1 cellular context compared by ENCODE assay signal in the genomic region with DNA sequence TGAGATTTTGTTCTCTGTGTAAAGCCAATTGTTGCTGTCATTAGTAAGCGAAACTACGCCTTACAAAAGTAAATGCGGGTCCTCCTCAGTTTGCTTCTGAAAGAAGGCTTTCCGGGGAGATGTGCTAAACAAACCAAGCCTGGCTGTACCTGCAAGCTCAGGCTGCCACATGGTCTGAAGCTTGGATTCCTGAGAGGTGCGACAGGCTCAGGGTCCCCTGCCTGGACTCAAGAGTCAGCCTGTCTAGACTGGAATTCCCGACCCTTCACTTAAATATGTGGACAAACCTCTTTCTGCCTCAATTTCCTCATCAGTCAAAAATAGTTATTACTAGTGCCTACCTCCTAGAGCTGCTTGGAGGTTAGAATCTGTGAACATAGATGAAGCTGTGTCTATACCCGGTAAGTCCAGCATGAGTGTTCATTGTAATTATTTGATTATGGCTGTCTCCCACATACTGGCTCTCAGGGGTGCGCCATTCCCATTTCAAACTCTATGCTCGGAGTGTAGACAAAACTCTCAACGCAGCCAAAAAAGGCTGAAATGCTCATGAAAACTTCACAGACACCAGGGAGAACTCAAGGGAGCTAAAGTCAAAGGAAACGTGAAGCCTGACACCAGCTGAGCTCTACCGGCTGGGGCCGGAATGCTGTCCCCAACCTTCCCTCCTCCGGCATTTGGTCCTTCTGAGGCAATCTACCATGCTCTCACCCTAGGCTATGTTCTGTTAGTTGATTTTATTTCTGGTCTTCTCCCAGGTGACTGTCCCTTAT.
TF ChIP-seq lines count a peak whose summit lies in the region.

No MANE protein-coding gene starts in this region.

TF ChIP-seq in HepG2, 621 proteins besides CTCF, POLR2A, EP300 and RAD21 (continued from another document and continues in another):
- TF ChIP-seq, protein P1, sequence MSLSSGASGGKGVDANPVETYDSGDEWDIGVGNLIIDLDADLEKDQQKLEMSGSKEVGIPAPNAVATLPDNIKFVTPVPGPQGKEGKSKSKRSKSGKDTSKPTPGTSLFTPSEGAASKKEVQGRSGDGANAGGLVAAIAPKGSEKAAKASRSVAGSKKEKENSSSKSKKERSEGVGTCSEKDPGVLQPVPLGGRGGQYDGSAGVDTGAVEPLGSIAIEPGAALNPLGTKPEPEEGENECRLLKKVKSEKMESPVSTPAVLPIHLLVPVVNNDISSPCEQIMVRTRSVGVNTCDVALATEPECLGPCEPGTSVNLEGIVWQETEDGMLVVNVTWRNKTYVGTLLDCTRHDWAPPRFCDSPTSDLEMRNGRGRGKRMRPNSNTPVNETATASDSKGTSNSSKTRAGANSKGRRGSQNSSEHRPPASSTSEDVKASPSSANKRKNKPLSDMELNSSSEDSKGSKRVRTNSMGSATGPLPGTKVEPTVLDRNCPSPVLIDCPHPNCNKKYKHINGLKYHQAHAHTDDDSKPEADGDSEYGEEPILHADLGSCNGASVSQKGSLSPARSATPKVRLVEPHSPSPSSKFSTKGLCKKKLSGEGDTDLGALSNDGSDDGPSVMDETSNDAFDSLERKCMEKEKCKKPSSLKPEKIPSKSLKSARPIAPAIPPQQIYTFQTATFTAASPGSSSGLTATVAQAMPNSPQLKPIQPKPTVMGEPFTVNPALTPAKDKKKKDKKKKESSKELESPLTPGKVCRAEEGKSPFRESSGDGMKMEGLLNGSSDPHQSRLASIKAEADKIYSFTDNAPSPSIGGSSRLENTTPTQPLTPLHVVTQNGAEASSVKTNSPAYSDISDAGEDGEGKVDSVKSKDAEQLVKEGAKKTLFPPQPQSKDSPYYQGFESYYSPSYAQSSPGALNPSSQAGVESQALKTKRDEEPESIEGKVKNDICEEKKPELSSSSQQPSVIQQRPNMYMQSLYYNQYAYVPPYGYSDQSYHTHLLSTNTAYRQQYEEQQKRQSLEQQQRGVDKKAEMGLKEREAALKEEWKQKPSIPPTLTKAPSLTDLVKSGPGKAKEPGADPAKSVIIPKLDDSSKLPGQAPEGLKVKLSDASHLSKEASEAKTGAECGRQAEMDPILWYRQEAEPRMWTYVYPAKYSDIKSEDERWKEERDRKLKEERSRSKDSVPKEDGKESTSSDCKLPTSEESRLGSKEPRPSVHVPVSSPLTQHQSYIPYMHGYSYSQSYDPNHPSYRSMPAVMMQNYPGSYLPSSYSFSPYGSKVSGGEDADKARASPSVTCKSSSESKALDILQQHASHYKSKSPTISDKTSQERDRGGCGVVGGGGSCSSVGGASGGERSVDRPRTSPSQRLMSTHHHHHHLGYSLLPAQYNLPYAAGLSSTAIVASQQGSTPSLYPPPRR (CRISPR knock-in tag; IDR thresholded peaks at IDR 0.05; ENCODE audit: borderline replicate concordance) = no peak
- TF ChIP-seq MAF1 (CRISPR knock-in tag; IDR thresholded peaks at IDR 0.05; ENCODE audit: borderline replicate concordance) (no peak), RARA (CRISPR knock-in tag; IDR thresholded peaks at IDR 0.05) (peak; percentile 45), ZNF703 (CRISPR knock-in tag; IDR thresholded peaks at IDR 0.05; ENCODE audit: borderline replicate concordance) (0 out of 2 replicates have a peak, but pooled peaks have one; percentile 51), MYPOP (CRISPR knock-in tag; IDR thresholded peaks at IDR 0.05) (no peak), ZNF563 (CRISPR knock-in tag; IDR thresholded peaks at IDR 0.05) (0 out of 2 replicates have a peak, but pooled peaks have one; percentile 21), ERF (CRISPR knock-in tag; IDR thresholded peaks at IDR 0.05) (0 out of 2 replicates have a peak, but pooled peaks have one; percentile 15), E2F1 (CRISPR knock-in tag; IDR thresholded peaks at IDR 0.05) (no peak), ZNF264 (CRISPR knock-in tag; IDR thresholded peaks at IDR 0.05) (0 out of 2 replicates have a peak, but pooled peaks have one; percentile 37), ZKSCAN5 (CRISPR knock-in tag; IDR thresholded peaks at IDR 0.05) (peak; percentile 11; the same call in 1 of the 2 replicates), HDAC1 (CRISPR knock-in tag; IDR thresholded peaks at IDR 0.05) (no peak), TBX2 (CRISPR knock-in tag; IDR thresholded peaks at IDR 0.05; ENCODE audit: borderline replicate concordance) (no peak), ZNF572 (CRISPR knock-in tag; IDR thresholded peaks at IDR 0.05) (0 out of 2 replicates have a peak, but pooled peaks have one; percentile 33), NFIC (IDR thresholded peaks at IDR 0.05; ENCODE audit: low read length) (0 out of 2 replicates have a peak, but pooled peaks have one; percentile 1), NCOA2 (CRISPR knock-in tag; IDR thresholded peaks at IDR 0.05) (no peak), ZNF143 (CRISPR knock-in tag; IDR thresholded peaks at IDR 0.05) (no peak), ZSCAN9 (CRISPR knock-in tag; IDR thresholded peaks at IDR 0.05; ENCODE audit: borderline replicate concordance) (no peak; the same call in 1 of the 2 replicates), TGIF2 (CRISPR knock-in tag; IDR thresholded peaks at IDR 0.05) (peak; percentile 58; the same call in 1 of the 2 replicates), SALL1 (CRISPR knock-in tag; IDR thresholded peaks at IDR 0.05) (peak; percentile 76), IKZF4 (CRISPR knock-in tag; IDR thresholded peaks at IDR 0.05; ENCODE audit: borderline replicate concordance, low read depth, not compliant biosample characterization) (peak; percentile 16), ZNF576 (CRISPR knock-in tag; IDR thresholded peaks at IDR 0.05) (0 out of 2 replicates have a peak, but pooled peaks have one; percentile 68), BORCS8-MEF2B (CRISPR knock-in tag; IDR thresholded peaks at IDR 0.05) (no peak; the same call in 1 of the 2 replicates), MXD4 (CRISPR knock-in tag; IDR thresholded peaks at IDR 0.05) (0 out of 2 replicates have a peak, but pooled peaks have one; percentile 15), ZNF232 (CRISPR knock-in tag; IDR thresholded peaks at IDR 0.05; ENCODE audit: borderline replicate concordance) (no peak), TFDP1 (CRISPR knock-in tag; IDR thresholded peaks at IDR 0.05; ENCODE audit: borderline replicate concordance) (peak; percentile 79; the same call in 1 of the 2 replicates), ZFP37 (CRISPR knock-in tag; IDR thresholded peaks at IDR 0.05; ENCODE audit: borderline replicate concordance) (peak; percentile 95), ZNF354B (CRISPR knock-in tag; IDR thresholded peaks at IDR 0.05) (0 out of 2 replicates have a peak, but pooled peaks have one; percentile 13), MYC (CRISPR knock-in tag; IDR thresholded peaks at IDR 0.05; ENCODE audit: borderline replicate concordance) (peak; percentile 83; the same call in 1 of the 2 replicates), ELF3 (CRISPR knock-in tag; IDR thresholded peaks at IDR 0.05) (0 out of 2 replicates have a peak, but pooled peaks have one; percentile 28), ZIK1 (CRISPR knock-in tag; IDR thresholded peaks at IDR 0.05; ENCODE audit: borderline replicate concordance, low read depth) (no peak), HBP1 (CRISPR knock-in tag; IDR thresholded peaks at IDR 0.05; ENCODE audit: low read depth) (0 out of 2 replicates have a peak, but pooled peaks have one; percentile 27), PLSCR1 (CRISPR knock-in tag; IDR thresholded peaks at IDR 0.05; ENCODE audit: borderline replicate concordance) (no peak)
- TF ChIP-seq, protein P2, sequence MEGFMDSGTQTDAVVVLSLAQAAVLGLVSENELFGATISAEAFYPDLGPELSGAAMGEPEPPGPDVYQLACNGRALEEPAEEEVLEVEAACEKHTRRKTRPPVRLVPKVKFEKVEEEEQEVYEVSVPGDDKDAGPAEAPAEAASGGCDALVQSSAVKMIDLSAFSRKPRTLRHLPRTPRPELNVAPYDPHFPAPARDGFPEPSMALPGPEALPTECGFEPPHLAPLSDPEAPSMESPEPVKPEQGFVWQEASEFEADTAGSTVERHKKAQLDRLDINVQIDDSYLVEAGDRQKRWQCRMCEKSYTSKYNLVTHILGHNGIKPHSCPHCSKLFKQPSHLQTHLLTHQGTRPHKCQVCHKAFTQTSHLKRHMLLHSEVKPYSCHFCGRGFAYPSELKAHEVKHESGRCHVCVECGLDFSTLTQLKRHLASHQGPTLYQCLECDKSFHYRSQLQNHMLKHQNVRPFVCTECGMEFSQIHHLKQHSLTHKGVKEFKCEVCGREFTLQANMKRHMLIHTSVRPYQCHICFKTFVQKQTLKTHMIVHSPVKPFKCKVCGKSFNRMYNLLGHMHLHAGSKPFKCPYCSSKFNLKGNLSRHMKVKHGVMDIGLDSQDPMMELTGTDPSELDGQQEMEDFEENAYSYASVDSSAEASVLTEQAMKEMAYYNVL (CRISPR knock-in tag; IDR thresholded peaks at IDR 0.05; ENCODE audit: borderline replicate concordance) = peak; percentile 62; the same call in 1 of the 2 replicates
- TF ChIP-seq, protein P3, sequence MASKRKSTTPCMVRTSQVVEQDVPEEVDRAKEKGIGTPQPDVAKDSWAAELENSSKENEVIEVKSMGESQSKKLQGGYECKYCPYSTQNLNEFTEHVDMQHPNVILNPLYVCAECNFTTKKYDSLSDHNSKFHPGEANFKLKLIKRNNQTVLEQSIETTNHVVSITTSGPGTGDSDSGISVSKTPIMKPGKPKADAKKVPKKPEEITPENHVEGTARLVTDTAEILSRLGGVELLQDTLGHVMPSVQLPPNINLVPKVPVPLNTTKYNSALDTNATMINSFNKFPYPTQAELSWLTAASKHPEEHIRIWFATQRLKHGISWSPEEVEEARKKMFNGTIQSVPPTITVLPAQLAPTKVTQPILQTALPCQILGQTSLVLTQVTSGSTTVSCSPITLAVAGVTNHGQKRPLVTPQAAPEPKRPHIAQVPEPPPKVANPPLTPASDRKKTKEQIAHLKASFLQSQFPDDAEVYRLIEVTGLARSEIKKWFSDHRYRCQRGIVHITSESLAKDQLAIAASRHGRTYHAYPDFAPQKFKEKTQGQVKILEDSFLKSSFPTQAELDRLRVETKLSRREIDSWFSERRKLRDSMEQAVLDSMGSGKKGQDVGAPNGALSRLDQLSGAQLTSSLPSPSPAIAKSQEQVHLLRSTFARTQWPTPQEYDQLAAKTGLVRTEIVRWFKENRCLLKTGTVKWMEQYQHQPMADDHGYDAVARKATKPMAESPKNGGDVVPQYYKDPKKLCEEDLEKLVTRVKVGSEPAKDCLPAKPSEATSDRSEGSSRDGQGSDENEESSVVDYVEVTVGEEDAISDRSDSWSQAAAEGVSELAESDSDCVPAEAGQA (IDR thresholded peaks at IDR 0.05; ENCODE audit: low read depth) = peak; percentile 54; the same call in 1 of the 2 replicates
- TF ChIP-seq, protein P3 (CRISPR knock-in tag; IDR thresholded peaks at IDR 0.05; ENCODE audit: borderline replicate concordance) = no peak
